Comparison of ENCODE assay signal across 1 cellular context in the genomic region with DNA sequence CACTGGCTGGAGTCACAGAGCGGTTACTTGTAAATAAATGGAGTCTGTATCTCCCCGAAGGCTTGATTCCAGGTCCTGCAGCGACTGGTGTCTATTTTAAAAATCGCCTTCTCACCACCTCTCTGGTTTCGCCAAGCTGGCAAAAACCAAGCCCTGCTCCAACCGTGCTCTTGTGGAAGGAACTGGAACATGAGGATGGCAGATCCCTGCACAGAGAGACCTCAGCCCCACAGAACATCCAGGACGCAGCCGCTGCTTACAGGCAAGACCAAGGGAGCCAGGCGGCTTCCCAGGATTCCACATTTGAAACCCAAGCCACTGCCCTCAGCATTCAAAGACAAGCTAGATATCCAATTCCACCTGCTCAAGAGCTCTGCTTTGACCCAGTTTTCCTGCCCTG.
TF ChIP-seq lines count a peak whose summit lies in the region.

No MANE protein-coding gene starts in this region.

TF ChIP-seq in WTC11, 78 proteins besides CTCF, POLR2A, EP300 and RAD21 (continued from another document):
- TF ChIP-seq, protein P1, sequence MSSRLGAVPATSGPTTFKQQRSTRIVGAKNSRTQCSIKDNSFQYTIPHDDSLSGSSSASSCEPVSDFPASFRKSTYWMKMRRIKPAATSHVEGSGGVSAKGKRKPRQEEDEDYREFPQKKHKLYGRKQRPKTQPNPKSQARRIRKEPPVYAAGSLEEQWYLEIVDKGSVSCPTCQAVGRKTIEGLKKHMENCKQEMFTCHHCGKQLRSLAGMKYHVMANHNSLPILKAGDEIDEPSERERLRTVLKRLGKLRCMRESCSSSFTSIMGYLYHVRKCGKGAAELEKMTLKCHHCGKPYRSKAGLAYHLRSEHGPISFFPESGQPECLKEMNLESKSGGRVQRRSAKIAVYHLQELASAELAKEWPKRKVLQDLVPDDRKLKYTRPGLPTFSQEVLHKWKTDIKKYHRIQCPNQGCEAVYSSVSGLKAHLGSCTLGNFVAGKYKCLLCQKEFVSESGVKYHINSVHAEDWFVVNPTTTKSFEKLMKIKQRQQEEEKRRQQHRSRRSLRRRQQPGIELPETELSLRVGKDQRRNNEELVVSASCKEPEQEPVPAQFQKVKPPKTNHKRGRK (CRISPR knock-in tag; IDR thresholded peaks at IDR 0.05; ENCODE audit: borderline replicate concordance): no peak
- TF ChIP-seq, protein P2, sequence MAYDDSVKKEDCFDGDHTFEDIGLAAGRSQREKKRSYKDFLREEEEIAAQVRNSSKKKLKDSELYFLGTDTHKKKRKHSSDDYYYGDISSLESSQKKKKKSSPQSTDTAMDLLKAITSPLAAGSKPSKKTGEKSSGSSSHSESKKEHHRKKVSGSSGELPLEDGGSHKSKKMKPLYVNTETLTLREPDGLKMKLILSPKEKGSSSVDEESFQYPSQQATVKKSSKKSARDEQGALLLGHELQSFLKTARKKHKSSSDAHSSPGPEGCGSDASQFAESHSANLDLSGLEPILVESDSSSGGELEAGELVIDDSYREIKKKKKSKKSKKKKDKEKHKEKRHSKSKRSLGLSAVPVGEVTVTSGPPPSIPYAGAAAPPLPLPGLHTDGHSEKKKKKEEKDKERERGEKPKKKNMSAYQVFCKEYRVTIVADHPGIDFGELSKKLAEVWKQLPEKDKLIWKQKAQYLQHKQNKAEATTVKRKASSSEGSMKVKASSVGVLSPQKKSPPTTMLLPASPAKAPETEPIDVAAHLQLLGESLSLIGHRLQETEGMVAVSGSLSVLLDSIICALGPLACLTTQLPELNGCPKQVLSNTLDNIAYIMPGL (CRISPR knock-in tag; IDR thresholded peaks at IDR 0.05): no peak
- TF ChIP-seq ZNF317 (CRISPR knock-in tag; IDR thresholded peaks at IDR 0.05; ENCODE audit: borderline replicate concordance, low read depth) (no peak), NR1H2 (CRISPR knock-in tag; IDR thresholded peaks at IDR 0.05) (no peak)
- TF ChIP-seq, protein P3, sequence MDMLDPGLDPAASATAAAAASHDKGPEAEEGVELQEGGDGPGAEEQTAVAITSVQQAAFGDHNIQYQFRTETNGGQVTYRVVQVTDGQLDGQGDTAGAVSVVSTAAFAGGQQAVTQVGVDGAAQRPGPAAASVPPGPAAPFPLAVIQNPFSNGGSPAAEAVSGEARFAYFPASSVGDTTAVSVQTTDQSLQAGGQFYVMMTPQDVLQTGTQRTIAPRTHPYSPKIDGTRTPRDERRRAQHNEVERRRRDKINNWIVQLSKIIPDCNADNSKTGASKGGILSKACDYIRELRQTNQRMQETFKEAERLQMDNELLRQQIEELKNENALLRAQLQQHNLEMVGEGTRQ (CRISPR knock-in tag; IDR thresholded peaks at IDR 0.05): no peak
